In the genomic region with DNA sequence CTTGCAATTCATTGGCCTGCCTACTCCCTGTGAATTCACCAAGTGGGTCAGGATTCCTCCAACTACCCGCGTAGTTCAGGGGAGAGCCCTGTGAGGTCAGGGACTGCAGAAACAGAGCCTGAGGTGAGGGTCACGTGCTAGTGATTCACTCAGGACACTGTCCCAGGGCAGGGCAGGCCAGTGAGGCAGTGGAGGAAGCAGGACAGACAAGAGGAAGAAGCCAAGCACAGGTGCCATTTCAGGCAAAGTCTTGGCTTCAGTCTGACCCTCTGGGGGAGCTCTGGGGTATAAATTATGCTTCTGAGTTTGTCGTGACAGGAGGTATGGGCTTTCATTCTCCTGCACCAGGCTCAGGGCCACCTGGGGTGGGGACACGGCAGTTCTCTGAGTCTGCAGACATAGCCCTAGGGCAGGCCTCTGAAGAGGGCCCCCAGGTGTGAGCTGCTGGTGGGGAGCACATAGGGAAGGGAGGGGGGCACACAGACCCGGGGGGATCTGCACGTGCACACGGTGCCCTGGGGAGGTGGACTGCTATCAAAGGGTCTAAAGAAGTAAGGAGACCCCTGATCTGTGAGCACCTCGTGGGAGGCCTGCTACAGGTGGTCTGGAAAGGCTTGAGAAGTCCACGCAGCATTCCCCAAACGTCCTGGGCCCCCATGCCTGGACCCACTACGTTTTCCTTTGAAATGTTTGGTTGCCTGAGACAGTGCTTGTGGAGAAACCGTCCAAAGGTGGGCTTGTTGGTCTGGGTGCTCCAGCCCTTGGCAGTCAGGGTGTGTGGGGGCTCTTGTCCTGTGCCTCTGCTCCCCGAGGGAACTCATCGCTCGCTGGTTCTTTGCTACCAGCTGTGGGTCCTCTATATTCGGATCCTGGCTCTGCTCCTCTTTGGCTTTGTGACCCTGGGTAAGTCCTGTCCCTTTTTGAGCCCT, we compare ENCODE assay signal across 14 cellular contexts. TPM values are rescaled to one million over a fixed set of nuclear protein-coding genes. Genes with fewer than 3 reads are reported as not detected.
"Had no signal": no experiment of that assay in that cellular context is flagged by ENCODE, and none has a peak within 500 bp of the region (broad histone marks: within the 10 kb centered on the region; RNA-seq: fewer than 3 reads in every experiment).

No MANE protein-coding gene starts in this region.

- H3K4me3 ChIP-seq: lung, ovary, skin epidermis, tibial nerve had no signal

- H3K9me3 ChIP-seq: ovary, tibial nerve had no signal

- DNase-seq: brain microvascular endothelial cell, cerebellar nuclear complex, hippocampal formation, kidney glomerular epithelial cell, ovary, retina, T-helper 2 cell had no signal

- ATAC-seq: activated CD4-positive, CD25-positive, alpha-beta regulatory T cell treated with anti-CD3 and anti-CD28 coated beads, Interleukin-2, amount 50 U/mL, for 24 hours; natural killer cell treated with Interleukin-12 subunit alpha and Interleukin-12 subunit beta and Interleukin-15 and Interleukin-18, amount 100 ng/mL, for 72 hours had no signal

- H3K27me3 ChIP-seq: ovary, tibial nerve had no signal

- H3K36me3 ChIP-seq: brain microvascular endothelial cell, ovary, tibial nerve had no signal

- H3K27ac ChIP-seq: brain microvascular endothelial cell, ovary, skin epidermis, tibial nerve had no signal

RNA-seq across cellular contexts. Expression of gene NKD1, which starts 46.4 kb away (rescaled TPM):
- total RNA-seq: dermis blood vessel endothelial cell, epithelial cell of proximal tubule had no signal
